21 cellular contexts compared by ENCODE assay signal in genomic region chr1:113986802-113987201, GRCh38.
"Had no signal": no experiment of that assay in that cellular context is flagged by ENCODE, and none has a peak within 500 bp of the region (broad histone marks: within the 10 kb centered on the region; RNA-seq: fewer than 3 reads in every experiment).

No MANE protein-coding gene starts in this region.

- H3K4me3 ChIP-seq: coronary artery, dorsolateral prefrontal cortex, esophagus squamous epithelium, gastrocnemius medialis, heart right ventricle, left lung, lower lobe of right lung had no signal

- ATAC-seq: esophagus mucosa, gastrocnemius medialis, heart right ventricle, left cardiac atrium, left lung, left ventricle myocardium superior, lower lobe of right lung had no signal

- DNase-seq: dermis blood vessel endothelial cell; dorsolateral prefrontal cortex; effector CD4-positive, alpha-beta T cell; effector memory CD4-positive, alpha-beta T cell; erythroblast; esophagus squamous epithelium; foreskin fibroblast; foreskin melanocyte; gastrocnemius medialis; glutamatergic neuron; head of caudate nucleus; heart right ventricle; hippocampal formation; left cardiac atrium; left lung; left ventricle myocardium superior; lower lobe of right lung; midbrain had no signal

- H3K9me3 ChIP-seq: esophagus squamous epithelium, gastrocnemius medialis, heart right ventricle, left lung, lower lobe of right lung had no signal

- H3K36me3 ChIP-seq: esophagus squamous epithelium, gastrocnemius medialis, heart right ventricle, left lung, lower lobe of right lung had no signal

- H3K27ac ChIP-seq: coronary artery, dorsolateral prefrontal cortex, epithelial cell of prostate, esophagus squamous epithelium, gastrocnemius medialis, heart right ventricle, left lung, lower lobe of right lung had no signal

- H3K27me3 ChIP-seq: dorsolateral prefrontal cortex, esophagus squamous epithelium, gastrocnemius medialis, heart right ventricle, left lung had no signal
